ENCODE assay signal across 14 cellular contexts in the genomic region with DNA sequence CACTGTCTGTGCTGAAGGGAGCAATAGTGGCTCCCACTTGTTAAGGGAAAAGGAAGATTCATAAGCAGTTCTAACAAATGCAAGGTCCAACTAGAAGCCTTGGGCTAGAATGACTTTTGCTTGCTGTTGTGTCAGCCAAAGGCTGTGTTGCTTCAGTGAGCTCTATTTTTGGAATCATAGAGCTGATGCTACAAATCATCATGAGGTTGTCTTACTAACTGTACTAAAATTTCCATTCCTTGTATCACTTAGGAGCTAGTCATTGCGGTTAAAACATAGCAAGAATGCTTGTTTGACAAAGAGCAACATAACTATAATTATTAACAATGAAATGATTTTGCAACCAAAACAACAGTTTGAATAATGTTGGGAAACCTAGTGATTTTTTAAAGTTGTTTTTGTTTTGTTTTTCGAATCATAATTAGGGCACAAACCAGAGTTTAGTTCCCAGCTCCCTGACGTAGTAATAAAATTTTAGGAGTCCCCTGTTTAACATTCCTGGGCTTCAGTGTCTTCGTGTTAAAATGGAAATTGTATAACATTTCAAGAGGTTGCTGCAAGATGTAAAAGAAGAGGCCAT.
DNase-seq lines count a peak whose midpoint lies in the region; FAIRE-seq and TF ChIP-seq lines count a peak whose summit lies in the region.
"Had no signal": no experiment of that assay in that cellular context is flagged by ENCODE, and none has a peak within 500 bp of the region (broad histone marks: within the 10 kb centered on the region; RNA-seq: fewer than 3 reads in every experiment).

No MANE protein-coding gene starts in this region.

- H3K4me1 Mint-ChIP-seq in activated CD4-positive, alpha-beta memory T cell treated with anti-CD3 and anti-CD28 coated beads for 36 hours (ENCODE audit: low read depth), result no peaks in the 10 kb centered on the region
- H3K4me1 Mint-ChIP-seq: T-helper 17 cell had no signal

- TF ChIP-seq POLR2A in H54 (IDR thresholded peaks at IDR 0.05; ENCODE audit: low read depth, low read length) (no peak), stomach (IDR thresholded peaks at IDR 0.05) (no peak)

- H3K36me3 ChIP-seq in iPS-20b (ENCODE audit: insufficient read depth, low read depth, low read length) (no peaks in the 10 kb centered on the region), stomach (no peaks in the 10 kb centered on the region)

- H3K4me1 ChIP-seq in iPS-20b (ENCODE audit: insufficient read depth, low read length), result peaks cover 17% of the 10 kb centered on the region
- H3K4me1 ChIP-seq in stomach, result no peaks in the 10 kb centered on the region

- no peak overlapping the region for H3K27ac ChIP-seq in iPS-20b (ENCODE audit: low read length)
- no peak overlapping the region for H3K27ac ChIP-seq in stomach

- no peak overlapping the region for H3K4me3 Mint-ChIP-seq in activated CD4-positive, alpha-beta memory T cell treated with anti-CD3 and anti-CD28 coated beads for 36 hours
- H3K4me3 Mint-ChIP-seq: neural crest cell, T-helper 17 cell had no signal

- CTCF ChIA-PET in activated CD4-positive, alpha-beta memory T cell treated with anti-CD3 and anti-CD28 coated beads for 36 hours (lab: Charles Lee), result interaction anchor here (0.6 kb wide), 1 partner anchor 9 kb away, joined by 3 read pairs; no protein-coding TSS in a partner anchor

- in situ Hi-C loops in G401 (cut with HindIII; ENCODE audit: low sequenced_read_pairs), result no loop called here

- TF ChIP-seq EP300 in stomach (IDR thresholded peaks at IDR 0.05), result no peak

- peak; percentile 85 for DNase-seq in A172 (ENCODE audit: low spot score)
- DNase-seq in H54 (ENCODE audit: insufficient read length, low spot score), result peak; percentile 20
- DNase-seq in astrocyte of the hippocampus (ENCODE audit: low read depth, low spot score), result peak; percentile 19
- DNase-seq in G401 (ENCODE audit: low spot score), result no peak
- no peak for DNase-seq in activated CD4-positive, alpha-beta memory T cell treated with anti-CD3 and anti-CD28 coated beads for 36 hours
- DNase-seq in activated CD8-positive, alpha-beta memory T cell treated with anti-CD3 and anti-CD28 coated beads for 24 hours, result no peak
- DNase-seq in stomach, result no peak
- DNase-seq: activated gamma-delta T cell treated with Interleukin-2 at 50 U/mL for 16 hours; NCI-H1930; stimulated activated CD4-positive, alpha-beta T cell treated with anti-CD3 and anti-CD28 coated beads, Interleukin-12 subunit alpha, Interleukin-12 subunit beta, amount 100 ng/mL, for 4 hours; T-helper 17 cell had no signal

- no peak overlapping the region for H3K27ac Mint-ChIP-seq in activated CD4-positive, alpha-beta memory T cell treated with anti-CD3 and anti-CD28 coated beads for 36 hours
- H3K27ac Mint-ChIP-seq: T-helper 17 cell had no signal

- no peaks in the 10 kb centered on the region for H3K9me3 Mint-ChIP-seq in activated CD4-positive, alpha-beta memory T cell treated with anti-CD3 and anti-CD28 coated beads for 36 hours
- H3K9me3 Mint-ChIP-seq: neural crest cell had no signal

- peak; percentile 99 for FAIRE-seq in H54 (lab: Jason Lieb, UNC)
- FAIRE-seq: K562 had no signal

- no peaks in the 10 kb centered on the region for H3K27me3 Mint-ChIP-seq in activated CD4-positive, alpha-beta memory T cell treated with anti-CD3 and anti-CD28 coated beads for 36 hours
- H3K27me3 Mint-ChIP-seq: T-helper 17 cell had no signal

- H3K4me3 ChIP-seq in iPS-20b (ENCODE audit: low read length) (no peak overlapping the region), stomach (no peak overlapping the region)
- H3K4me3 ChIP-seq: K562 had no signal

- no peak for TF ChIP-seq CTCF in stomach (IDR thresholded peaks at IDR 0.05)

- POLR2A ChIA-PET in activated CD4-positive, alpha-beta memory T cell treated with anti-CD3 and anti-CD28 coated beads for 36 hours (lab: Charles Lee), result no interaction called here

- H3K9me3 ChIP-seq in iPS-20b (ENCODE audit: insufficient read depth, low read depth, low read length) (no peaks in the 10 kb centered on the region), stomach (no peaks in the 10 kb centered on the region)

- no peaks in the 10 kb centered on the region for H3K36me3 Mint-ChIP-seq in activated CD4-positive, alpha-beta memory T cell treated with anti-CD3 and anti-CD28 coated beads for 36 hours

- H3K27me3 ChIP-seq in iPS-20b (ENCODE audit: insufficient read depth, low read length), result no peaks in the 10 kb centered on the region
- no peaks in the 10 kb centered on the region for H3K27me3 ChIP-seq in stomach

- intact Hi-C loops in activated CD4-positive, alpha-beta memory T cell treated with anti-CD3 and anti-CD28 coated beads for 36 hours (cut with micrococcal nuclease), result no loop called here
- intact Hi-C loops in stomach (cut with DNase I; ENCODE audit: low total_unique reads), result no loop called here

- 66 to 81% (median 79%) methylated on average over 4 of the region's 4 CpGs for WGBS in stomach, 5 donors

- peak overlapping the region; percentile 30; the same call in 1 of the 2 replicates for H3K9ac ChIP-seq in iPS-20b (ENCODE audit: low read depth, low read length)

Comparison
In these comparisons a context has a peak if more than half of its experiments do, and no peak if none do; other contexts are left out.
1. DNase-seq: peak in A172 (single experiment), H54 (single experiment) and astrocyte of the hippocampus (single experiment); none in G401 (single experiment), activated CD4-positive, alpha-beta memory T cell treated with anti-CD3 and anti-CD28 coated beads for 36 hours (single experiment), activated CD8-positive, alpha-beta memory T cell treated with anti-CD3 and anti-CD28 coated beads for 24 hours (single experiment) and stomach (single experiment).